In genomic region chr1:54810144-54810942, GRCh38 we compare ENCODE assay signal across 8 cellular contexts. TPM values are rescaled to one million over a fixed set of nuclear protein-coding genes. Genes with fewer than 3 reads are reported as not detected.
A peak's percentile ranks its signal among the peaks of the same experiment; 100 is the strongest.
DNase-seq lines count a peak whose midpoint lies in the region; ATAC-seq and TF ChIP-seq lines count a peak whose summit lies in the region.

No MANE protein-coding gene starts in this region.

- TF ChIP-seq CTCF in GM12865 (IDR thresholded peaks at IDR 0.05; ENCODE audit: insufficient read depth, low read depth, low read length, missing control alignments) (peak; percentile 94), WI38 (IDR thresholded peaks at IDR 0.05; ENCODE audit: low read depth, low read length) (peak; percentile 77), breast epithelium (IDR thresholded peaks at IDR 0.05) (peak; percentile 48 to 86 (median 84))

- H3K4me3 ChIP-seq in GM12865 (ENCODE audit: low read depth, low read length) (no peak overlapping the region), WI38 (ENCODE audit: low read depth, low read length) (no peak overlapping the region), breast epithelium (no peak overlapping the region)

- no peaks in the 10 kb centered on the region for H3K36me3 ChIP-seq in breast epithelium

- H3K4me1 ChIP-seq in breast epithelium: no peaks in the 10 kb centered on the region

- H3K27me3 ChIP-seq in breast epithelium: no peaks in the 10 kb centered on the region

- TF ChIP-seq POLR2A in breast epithelium (IDR thresholded peaks at IDR 0.05): no peak

- no peak overlapping the region for H3K27ac ChIP-seq in breast epithelium

- ATAC-seq in HG02642 (IDR thresholded peaks at IDR 0.05; ENCODE audit: poor library complexity, unreplicated experiment) (peak; percentile 74), GM19395 (IDR thresholded peaks at IDR 0.05; ENCODE audit: unreplicated experiment) (no peak)

- DNase-seq in GM12865 (ENCODE audit: low read depth) (peak; percentile 67), NCI-H2107 (lab: John Stamatoyannopoulos, UW) (peak; percentile 51), breast epithelium (ENCODE audit: low spot score in 2 of 2) (peak in 1 of 2 donors; percentile 50), kidney glomerular epithelial cell (lab: John Stamatoyannopoulos, UW) (peak; percentile 53)
- DNase-seq in stimulated activated CD4-positive, alpha-beta T cell treated with anti-CD3 and anti-CD28 coated beads, Interleukin-4, amount 100 ng/mL, for 4 hours: peak; percentile 49 to 67

- H3K9me3 ChIP-seq in breast epithelium: no peaks in the 10 kb centered on the region

- intact Hi-C loops in breast epithelium (cut with DNase I; ENCODE audit: low total_unique reads): no loop called here

RNA-seq across cellular contexts. Expression of gene TTC22, which starts 9.2 kb away (rescaled TPM):
- total RNA-seq in breast epithelium: 10 to 100 TPM in 1 of 3 donors, 1 to 10 TPM in 1, under 1 TPM in 1; 0.32 to 15.8 (median 7.9) TPM

RNA-seq across cellular contexts. Expression of gene PARS2, which starts 46.0 kb away (rescaled TPM):
- 1 to 10 TPM; 2.2 to 7.8 (median 4.3) TPM for total RNA-seq in breast epithelium
